ENCODE assay signal across 8 cellular contexts in genomic region chr2:27369471-27370025, GRCh38. TPM values are rescaled to one million over a fixed set of nuclear protein-coding genes. Genes with fewer than 3 reads are reported as not detected.
DNase-seq lines count a peak whose midpoint lies in the region; ATAC-seq and TF ChIP-seq lines count a peak whose summit lies in the region.

No MANE protein-coding gene starts in this region.

- TF ChIP-seq CTCF in CD4-positive, alpha-beta T cell (IDR thresholded peaks at IDR 0.05): no peak
- TF ChIP-seq CTCF in NB4 (IDR thresholded peaks at IDR 0.05; ENCODE audit: low read depth, low read length) (no peak), prostate gland (IDR thresholded peaks at IDR 0.05) (no peak)

- DNase-seq in CD4-positive, alpha-beta T cell: no peak
- DNase-seq in NB4 (ENCODE audit: low read depth) (peak; percentile 72), anterior cingulate cortex (lab: John Stamatoyannopoulos, UW) (peak in 33 of 58 donors; percentile 17 to 76 (median 56)), left ventricle myocardium superior (no peak), prostate gland (ENCODE audit: low spot score) (no peak), mesenteric fat pad (ENCODE audit: low spot score) (no peak)
- DNase-seq in stimulated activated CD4-positive, alpha-beta T cell treated with anti-CD3 and anti-CD28 coated beads, Interleukin-12 subunit alpha, Interleukin-12 subunit beta, amount 100 ng/mL, for 4 hours: no peak

- CTCF ChIA-PET in CD4-positive, alpha-beta T cell (lab: Charles Lee): interaction anchor here (0.9 to 1.5 kb wide), 10 partner anchors 11 to 119 kb away, joined by 3 to 8 read pairs (median 4); partner anchors contain the start of genes NRBP1, PPM1G and ZNF513

- peak overlapping the region; percentile 83 for H3K27ac Mint-ChIP-seq in CD4-positive, alpha-beta T cell

- peaks cover 77% of the 10 kb centered on the region for H3K36me3 Mint-ChIP-seq in CD4-positive, alpha-beta T cell (ENCODE audit: low read depth)

- peak overlapping the region; percentile 96 for H3K4me3 Mint-ChIP-seq in CD4-positive, alpha-beta T cell

- intact Hi-C loops in CD4-positive, alpha-beta T cell (cut with DNase I, micrococcal nuclease): loop anchor here (1.0 to 10.0 kb wide), 10 partner anchors 11 to 282 kb away; partner anchors contain the start of genes GTF3C2 (in 2 of the 2), IFT172 (in 2 of the 2), PPM1G (in 2 of the 2) and ATRAID (in 1 of the 2)
- intact Hi-C loops in left ventricle myocardium superior (cut with micrococcal nuclease): no loop called here
- intact Hi-C loops in prostate gland (cut with DNase I): loop anchor here (5.0 to 10.0 kb wide), 2 partner anchors 42 to 155 kb away; partner anchors contain the start of genes ATRAID, CAD and SLC5A6

- H3K36me3 ChIP-seq in prostate gland: peaks cover 17 to 20% of the 10 kb centered on the region in 2 donors

- peak overlapping the region; percentile 72 for H3K27ac ChIP-seq in CD4-positive, alpha-beta T cell (ENCODE audit: low read depth, low read length)
- H3K27ac ChIP-seq in prostate gland: peak overlapping the region; percentile 83 to 91

- TF ChIP-seq POLR2A in NB4 (IDR thresholded peaks at IDR 0.05; ENCODE audit: extremely low read depth, insufficient read length) (no peak), prostate gland (IDR thresholded peaks at IDR 0.05) (no peak)

- no peaks in the 10 kb centered on the region for H3K9me3 Mint-ChIP-seq in CD4-positive, alpha-beta T cell

- H3K27me3 ChIP-seq in CD4-positive, alpha-beta T cell (ENCODE audit: control insufficient read depth, insufficient read depth, low read length): no peaks in the 10 kb centered on the region
- H3K27me3 ChIP-seq in prostate gland (replicated peaks; ENCODE audit: insufficient read depth): no peaks in the 10 kb centered on the region

- POLR2A ChIA-PET in CD4-positive, alpha-beta T cell (lab: Charles Lee): interaction anchor here (0.9 to 5.9 kb wide), 6 partner anchors 11 to 59 kb away, joined by 4 to 45 read pairs (median 8); partner anchors contain the start of genes GTF3C2, MPV17, NRBP1 and PPM1G

- H3K4me1 Mint-ChIP-seq in CD4-positive, alpha-beta T cell (ENCODE audit: low read depth): peaks cover 42% of the 10 kb centered on the region

- no peak for ATAC-seq in CD4-positive, alpha-beta T cell (ENCODE audit: poor library complexity)
- peak; percentile 10 for ATAC-seq in GM19395 (IDR thresholded peaks at IDR 0.05; ENCODE audit: unreplicated experiment)
- ATAC-seq in left ventricle myocardium superior: peak; percentile 51

- WGBS in prostate gland: under 1% methylated on average over 18 of the region's 18 CpGs

- H3K9me3 ChIP-seq in CD4-positive, alpha-beta T cell (ENCODE audit: control insufficient read depth, low read length): no peaks in the 10 kb centered on the region
- H3K9me3 ChIP-seq in prostate gland: no peaks in the 10 kb centered on the region

- H3K4me3 ChIP-seq in NB4 (ENCODE audit: low read depth, low read length) (peak overlapping the region; percentile 78), prostate gland (peak overlapping the region; percentile 71 to 82)

- H3K27me3 Mint-ChIP-seq in CD4-positive, alpha-beta T cell: no peaks in the 10 kb centered on the region

- H3K4me1 ChIP-seq in prostate gland (replicated peaks): peaks cover 19% of the 10 kb centered on the region

RNA-seq across cellular contexts. Expression of gene EIF2B4, which starts 0.6 kb away (rescaled TPM):
- 10 to 100 TPM; 33.2 to 34.0 TPM for total RNA-seq in CD4-positive, alpha-beta T cell
- total RNA-seq in left ventricle myocardium superior (40.9 TPM), prostate gland (10 to 100 TPM; 46.9 to 51.8 TPM), mesenteric fat pad (47.0 TPM)

RNA-seq across cellular contexts. Expression of gene SNX17, which starts 0.9 kb away (rescaled TPM):
- total RNA-seq in CD4-positive, alpha-beta T cell: 10 to 100 TPM; 66.3 to 67.9 TPM
- total RNA-seq in left ventricle myocardium superior (61.2 TPM), prostate gland (100 to 1,000 TPM; 127 to 134 TPM), mesenteric fat pad (110 TPM)

RNA-seq across cellular contexts. Expression of gene ZNF513, which starts 11.0 kb away (rescaled TPM):
- total RNA-seq in CD4-positive, alpha-beta T cell: 10 to 100 TPM; 22.8 to 22.9 TPM
- total RNA-seq in left ventricle myocardium superior (6.5 TPM), prostate gland (10 to 100 TPM in 1 of 2 donors, 1 to 10 TPM in 1; 9.0 to 22.0 TPM), mesenteric fat pad (20.7 TPM)

RNA-seq across cellular contexts. Expression of gene GTF3C2, which starts 13.0 kb away (rescaled TPM):
- 10 to 100 TPM; 54.6 to 56.8 TPM for total RNA-seq in CD4-positive, alpha-beta T cell
- total RNA-seq in left ventricle myocardium superior (19.8 TPM), prostate gland (10 to 100 TPM; 41.2 to 66.1 TPM), mesenteric fat pad (44.8 TPM)

RNA-seq across cellular contexts. Expression of gene PPM1G, which starts 39.8 kb away (rescaled TPM):
- total RNA-seq in CD4-positive, alpha-beta T cell: 10 to 100 TPM; 30.4 to 31.2 TPM
- 38.8 TPM for total RNA-seq in left ventricle myocardium superior
- total RNA-seq in prostate gland: 10 to 100 TPM; 57.2 to 65.4 TPM
- total RNA-seq in mesenteric fat pad: 56.7 TPM

Comparison
In these comparisons a context has a peak if more than half of its experiments do, and no peak if none do; other contexts are left out.
1. DNase-seq: peak in NB4 (single experiment) and anterior cingulate cortex (33 of 58); none in CD4-positive, alpha-beta T cell (0 of 10), left ventricle myocardium superior (single experiment), prostate gland (single experiment), stimulated activated CD4-positive, alpha-beta T cell treated with anti-CD3 and anti-CD28 coated beads, Interleukin-12 subunit alpha, Interleukin-12 subunit beta, amount 100 ng/mL, for 4 hours (single experiment) and mesenteric fat pad (single experiment).